In genomic region chr2:60513996-60514395, GRCh38 we compare ENCODE assay signal across 19 cellular contexts. TPM values are rescaled to one million over a fixed set of nuclear protein-coding genes. Genes with fewer than 3 reads are reported as not detected.
DNase-seq lines count a peak whose midpoint lies in the region; ATAC-seq, FAIRE-seq and TF ChIP-seq lines count a peak whose summit lies in the region.
"Had no signal": no experiment of that assay in that cellular context is flagged by ENCODE, and none has a peak within 500 bp of the region (broad histone marks: within the 10 kb centered on the region; RNA-seq: fewer than 3 reads in every experiment).

No MANE protein-coding gene starts in this region.

- ATAC-seq in activated B cell treated with CpG ODN at 0.5 μM for 24 hours (ENCODE audit: low read depth) (no peak), memory B cell (ENCODE audit: low read depth) (no peak)
- no peak for ATAC-seq in stimulated activated naive B cell treated with anti-CD40 and anti-IgM and Interleukin-4, amounts not matched to agents 10 μg/mL and 1 μg/mL and 100 μg/mL, for 72 hours (replicated peaks)
- ATAC-seq: K562 had no signal

- TF ChIP-seq EP300 in tibial nerve (IDR thresholded peaks at IDR 0.05): no peak

- peak overlapping the region; percentile 91 for H3K27ac Mint-ChIP-seq in activated B cell treated with CpG ODN at 0.5 μM for 24 hours
- H3K27ac Mint-ChIP-seq in memory B cell: peak overlapping the region; percentile 86
- H3K27ac Mint-ChIP-seq in stimulated activated naive B cell treated with anti-CD40 and anti-IgM and Interleukin-4, amounts not matched to agents 10 μg/mL and 1 μg/mL and 100 μg/mL, for 72 hours: peak overlapping the region; percentile 88

- no peaks in the 10 kb centered on the region for H3K9me3 Mint-ChIP-seq in activated B cell treated with CpG ODN at 0.5 μM for 24 hours
- no peaks in the 10 kb centered on the region for H3K9me3 Mint-ChIP-seq in memory B cell
- no peaks in the 10 kb centered on the region for H3K9me3 Mint-ChIP-seq in stimulated activated naive B cell treated with anti-CD40 and anti-IgM and Interleukin-4, amounts not matched to agents 10 μg/mL and 1 μg/mL and 100 μg/mL, for 72 hours

- CTCF ChIA-PET in activated B cell treated with CpG ODN at 0.5 μM for 24 hours (lab: Charles Lee): no interaction called here

- H3K4me1 Mint-ChIP-seq in activated B cell treated with CpG ODN at 0.5 μM for 24 hours: peaks cover 97% of the 10 kb centered on the region
- H3K4me1 Mint-ChIP-seq in memory B cell: peaks cover 83% of the 10 kb centered on the region
- peaks cover 86 to 93% of the 10 kb centered on the region in 2 donors for H3K4me1 Mint-ChIP-seq in stimulated activated naive B cell treated with anti-CD40 and anti-IgM and Interleukin-4, amounts not matched to agents 10 μg/mL and 1 μg/mL and 100 μg/mL, for 72 hours

- 83 to 96% methylated on average over 4 of the region's 4 CpGs for WGBS in tibial nerve, 2 donors

- TF ChIP-seq POLR2A in GM12891 (IDR thresholded peaks at IDR 0.05; ENCODE audit: low read depth, low read length): no peak
- no peak for TF ChIP-seq POLR2A in tibial nerve (IDR thresholded peaks at IDR 0.05)

- DNase-seq in GM12891 (ENCODE audit: insufficient read length, low spot score): no peak
- DNase-seq in activated B cell treated with CpG ODN at 0.5 μM for 24 hours: no peak
- no peak for DNase-seq in memory B cell (ENCODE audit: low spot score in 2 of 2)
- DNase-seq in stimulated activated naive B cell treated with anti-CD40 and anti-IgM and Interleukin-4, amounts not matched to agents 10 μg/mL and 1 μg/mL and 100 μg/mL, for 72 hours: no peak
- no peak for DNase-seq in tibial nerve (ENCODE audit: low spot score in 2 of 2)
- no peak for DNase-seq in GM20000 (ENCODE audit: low spot score)
- DNase-seq in HCEC 1CT: no peak
- no peak for DNase-seq in stimulated activated CD4-positive, alpha-beta T cell treated with anti-CD3 and anti-CD28 coated beads, Interleukin-4, amount 100 ng/mL, for 1 hour
- DNase-seq: NCI-H1105 treated with DMSO at 0.1 percent for 48 hours, NCI-H187, NCI-H2107, NCI-H510A, NCI-H774, SHP77 treated with DMSO at 0.1 percent for 48 hours, SK-N-SH had no signal

- FAIRE-seq in GM12891 (lab: Jason Lieb, UNC): peak; percentile 33
- FAIRE-seq: D721Med, K562 had no signal

- intact Hi-C loops in activated B cell treated with CpG ODN at 0.5 μM for 24 hours (cut with micrococcal nuclease): loop anchor here (2.0 kb wide), 1 partner anchor 15 kb away; no protein-coding TSS in a partner anchor

- TF ChIP-seq CTCF in activated B cell treated with CpG ODN at 0.5 μM for 24 hours (IDR thresholded peaks at IDR 0.05) (no peak), tibial nerve (IDR thresholded peaks at IDR 0.05) (no peak), GM20000 (IDR thresholded peaks at IDR 0.05; ENCODE audit: extremely low read depth, missing control alignments) (no peak)

- no peak overlapping the region for H3K4me3 Mint-ChIP-seq in activated B cell treated with CpG ODN at 0.5 μM for 24 hours
- H3K4me3 Mint-ChIP-seq in memory B cell: peak overlapping the region; percentile 62
- peak overlapping the region in 1 of 2 donors; percentile 56 for H3K4me3 Mint-ChIP-seq in stimulated activated naive B cell treated with anti-CD40 and anti-IgM and Interleukin-4, amounts not matched to agents 10 μg/mL and 1 μg/mL and 100 μg/mL, for 72 hours

- no peak overlapping the region for H3K27ac ChIP-seq in tibial nerve
- H3K27ac ChIP-seq: C4-2B had no signal

- H3K27me3 ChIP-seq in tibial nerve: no peaks in the 10 kb centered on the region

- no peak overlapping the region for H3K4me3 ChIP-seq in tibial nerve
- H3K4me3 ChIP-seq: HAP-1, K562 had no signal

- H3K4me1 ChIP-seq in tibial nerve: peaks cover 0 to 9% (median 0%) of the 10 kb centered on the region in 4 donors

- H3K36me3 Mint-ChIP-seq in activated B cell treated with CpG ODN at 0.5 μM for 24 hours (ENCODE audit: low read depth) (peaks cover 79% of the 10 kb centered on the region), memory B cell (peaks cover 35% of the 10 kb centered on the region)
- H3K36me3 Mint-ChIP-seq in stimulated activated naive B cell treated with anti-CD40 and anti-IgM and Interleukin-4, amounts not matched to agents 10 μg/mL and 1 μg/mL and 100 μg/mL, for 72 hours: peaks cover 61 to 66% of the 10 kb centered on the region in 2 donors

- H3K27me3 Mint-ChIP-seq in activated B cell treated with CpG ODN at 0.5 μM for 24 hours (no peaks in the 10 kb centered on the region), memory B cell (no peaks in the 10 kb centered on the region)
- H3K27me3 Mint-ChIP-seq in stimulated activated naive B cell treated with anti-CD40 and anti-IgM and Interleukin-4, amounts not matched to agents 10 μg/mL and 1 μg/mL and 100 μg/mL, for 72 hours: no peaks in the 10 kb centered on the region

- POLR2A ChIA-PET in activated B cell treated with CpG ODN at 0.5 μM for 24 hours (lab: Charles Lee): interaction anchor here (0.7 kb wide), 1 partner anchor 790 kb away, joined by 3 read pairs; no protein-coding TSS in a partner anchor

- no peaks in the 10 kb centered on the region for H3K9me3 ChIP-seq in tibial nerve
- H3K9me3 ChIP-seq: HAP-1, SK-N-SH had no signal

- no peaks in the 10 kb centered on the region for H3K36me3 ChIP-seq in tibial nerve
- H3K36me3 ChIP-seq: HAP-1 had no signal

TF ChIP-seq in GM12891, 5 proteins besides CTCF, POLR2A, EP300 and RAD21:
- no peak for TF ChIP-seq POLR2AphosphoS5 (IDR thresholded peaks at IDR 0.05; ENCODE audit: low read depth, low read length)
- TF ChIP-seq TAF1 (IDR thresholded peaks at IDR 0.05; ENCODE audit: low read depth, low read length): no peak
- no peak for TF ChIP-seq POU2F2 (IDR thresholded peaks at IDR 0.05; ENCODE audit: low read depth, low read length)
- TF ChIP-seq PAX5 (IDR thresholded peaks at IDR 0.05; ENCODE audit: insufficient read depth, low read length, severe bottlenecking): no peak
- no peak for TF ChIP-seq SPI1 (IDR thresholded peaks at IDR 0.05; ENCODE audit: low read depth, low read length)

RNA-seq across cellular contexts. Expression of gene BCL11A, which starts 39.5 kb away (rescaled TPM):
- polyA plus RNA-seq in GM12891 (2012; ENCODE audit: low read depth, missing spikeins): 10.6 TPM
- total RNA-seq in activated B cell treated with CpG ODN at 0.5 μM for 24 hours (279 and 331 TPM in 2 replicates), tibial nerve (under 1 TPM in 1 of 4 donors, not detected in 3; 0.22 TPM)
- polyA plus RNA-seq: K562 had no signal

Comparison
In these comparisons a context has a peak if more than half of its experiments do, and no peak if none do; other contexts are left out.
1. RNA of gene BCL11A, which starts 39.5 kb away (total RNA-seq): 279 to 331 TPM in activated B cell treated with CpG ODN at 0.5 μM for 24 hours; 0.22 TPM in tibial nerve; every median in the first group is over 100 times any median in the second.
2. Peak in every context shown above with its lines, with median percentiles within 50 percentile points of each other: H3K27ac Mint-ChIP-seq.